In the genomic region with DNA sequence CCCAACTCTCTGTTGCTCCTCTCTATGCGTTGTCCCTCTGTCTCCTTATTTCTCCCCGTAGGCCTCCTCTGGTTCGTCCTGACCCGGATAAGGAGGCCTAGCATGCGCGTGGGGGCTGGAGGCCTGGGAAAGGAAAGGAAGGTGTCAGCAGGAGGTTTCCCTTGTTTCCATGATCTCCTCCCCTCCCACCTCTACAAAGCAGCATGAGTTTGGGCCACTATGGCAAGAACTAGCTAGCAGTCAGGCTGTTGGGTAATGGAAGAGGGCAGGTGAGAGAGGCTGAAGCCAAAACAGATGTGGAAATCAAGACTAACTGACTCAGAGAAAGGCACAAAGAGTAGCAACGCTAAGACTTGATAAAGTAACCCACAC, we compare ENCODE assay signal across 1 cellular context.
TF ChIP-seq lines count a peak whose summit lies in the region.

No MANE protein-coding gene starts in this region.

TF ChIP-seq in GM12878, 131 proteins besides CTCF, POLR2A, EP300 and RAD21:
- TF ChIP-seq, protein P1, sequence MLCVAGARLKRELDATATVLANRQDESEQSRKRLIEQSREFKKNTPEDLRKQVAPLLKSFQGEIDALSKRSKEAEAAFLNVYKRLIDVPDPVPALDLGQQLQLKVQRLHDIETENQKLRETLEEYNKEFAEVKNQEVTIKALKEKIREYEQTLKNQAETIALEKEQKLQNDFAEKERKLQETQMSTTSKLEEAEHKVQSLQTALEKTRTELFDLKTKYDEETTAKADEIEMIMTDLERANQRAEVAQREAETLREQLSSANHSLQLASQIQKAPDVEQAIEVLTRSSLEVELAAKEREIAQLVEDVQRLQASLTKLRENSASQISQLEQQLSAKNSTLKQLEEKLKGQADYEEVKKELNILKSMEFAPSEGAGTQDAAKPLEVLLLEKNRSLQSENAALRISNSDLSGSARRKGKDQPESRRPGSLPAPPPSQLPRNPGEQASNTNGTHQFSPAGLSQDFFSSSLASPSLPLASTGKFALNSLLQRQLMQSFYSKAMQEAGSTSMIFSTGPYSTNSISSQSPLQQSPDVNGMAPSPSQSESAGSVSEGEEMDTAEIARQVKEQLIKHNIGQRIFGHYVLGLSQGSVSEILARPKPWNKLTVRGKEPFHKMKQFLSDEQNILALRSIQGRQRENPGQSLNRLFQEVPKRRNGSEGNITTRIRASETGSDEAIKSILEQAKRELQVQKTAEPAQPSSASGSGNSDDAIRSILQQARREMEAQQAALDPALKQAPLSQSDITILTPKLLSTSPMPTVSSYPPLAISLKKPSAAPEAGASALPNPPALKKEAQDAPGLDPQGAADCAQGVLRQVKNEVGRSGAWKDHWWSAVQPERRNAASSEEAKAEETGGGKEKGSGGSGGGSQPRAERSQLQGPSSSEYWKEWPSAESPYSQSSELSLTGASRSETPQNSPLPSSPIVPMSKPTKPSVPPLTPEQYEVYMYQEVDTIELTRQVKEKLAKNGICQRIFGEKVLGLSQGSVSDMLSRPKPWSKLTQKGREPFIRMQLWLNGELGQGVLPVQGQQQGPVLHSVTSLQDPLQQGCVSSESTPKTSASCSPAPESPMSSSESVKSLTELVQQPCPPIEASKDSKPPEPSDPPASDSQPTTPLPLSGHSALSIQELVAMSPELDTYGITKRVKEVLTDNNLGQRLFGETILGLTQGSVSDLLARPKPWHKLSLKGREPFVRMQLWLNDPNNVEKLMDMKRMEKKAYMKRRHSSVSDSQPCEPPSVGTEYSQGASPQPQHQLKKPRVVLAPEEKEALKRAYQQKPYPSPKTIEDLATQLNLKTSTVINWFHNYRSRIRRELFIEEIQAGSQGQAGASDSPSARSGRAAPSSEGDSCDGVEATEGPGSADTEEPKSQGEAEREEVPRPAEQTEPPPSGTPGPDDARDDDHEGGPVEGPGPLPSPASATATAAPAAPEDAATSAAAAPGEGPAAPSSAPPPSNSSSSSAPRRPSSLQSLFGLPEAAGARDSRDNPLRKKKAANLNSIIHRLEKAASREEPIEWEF (IDR thresholded peaks at IDR 0.05; ENCODE audit: insufficient replicate concordance, low read depth, low read length), result no peak
